In genomic region chr12:6927999-6928702, GRCh38 we compare ENCODE assay signal across 9 cellular contexts. TPM values are rescaled to one million over a fixed set of nuclear protein-coding genes. Genes with fewer than 3 reads are reported as not detected.
DNase-seq lines count a peak whose midpoint lies in the region; ATAC-seq, FAIRE-seq and TF ChIP-seq lines count a peak whose summit lies in the region.
"Had no signal": no experiment of that assay in that cellular context is flagged by ENCODE, and none has a peak within 500 bp of the region (broad histone marks: within the 10 kb centered on the region; RNA-seq: fewer than 3 reads in every experiment).

No MANE protein-coding gene starts in this region.

- H3K9ac ChIP-seq in GM12878 (ENCODE audit: control insufficient read depth, insufficient read depth, low read length): peak overlapping the region; percentile 90

- BruUV-seq in GM12878 (replicated peaks; lab: Mats Ljungman, UMichigan): no TSS peak

- no peaks in the 10 kb centered on the region for H3K27me3 ChIP-seq in GM12878 (replicated peaks in 1 of 2; ENCODE audit: control insufficient read depth in 2 of 2, insufficient read depth in 2 of 2, low read length in 1 of 2)
- H3K27me3 ChIP-seq in layer of hippocampus (ENCODE audit: control insufficient read depth, insufficient read depth, low read length): no peaks in the 10 kb centered on the region
- no peaks in the 10 kb centered on the region for H3K27me3 ChIP-seq in suprapubic skin

- no peak for FAIRE-seq in GM12878 (lab: Jason Lieb, UNC)
- FAIRE-seq: endometrium had no signal

- ATAC-seq in GM12878: 0 out of 3 replicates have a peak, but pooled peaks have one; percentile 2

- TF ChIP-seq EP300 in GM12878 (IDR thresholded peaks at IDR 0.05; ENCODE audit: borderline replicate concordance in 1 of 2, control insufficient read depth in 1 of 2, low read depth in 2 of 2, low read length in 2 of 2) (no peak), suprapubic skin (IDR thresholded peaks at IDR 0.05) (no peak)

- DNase-seq in activated naive CD4-positive, alpha-beta T cell treated with Interleukin-2 at 50 U/mL for 16 hours: no peak
- DNase-seq in GM12878 (ENCODE audit: low read depth, low spot score) (no peak), suprapubic skin (ENCODE audit: low spot score in 2 of 2) (no peak), SKM-1 (lab: John Stamatoyannopoulos, UW; ENCODE audit: unreplicated experiment) (no peak), putamen (ENCODE audit: low spot score) (no peak)
- no peak for DNase-seq in stimulated activated CD4-positive, alpha-beta T cell treated with anti-CD3 and anti-CD28 coated beads, Interleukin-15, amount 100 ng/mL, for 24 hours

- in situ Hi-C loops in GM12878 (cut with MboI): no loop called here

- H3K79me2 ChIP-seq in GM12878 (ENCODE audit: control insufficient read depth, insufficient read depth, low read length): peaks cover 41% of the 10 kb centered on the region

- no peaks in the 10 kb centered on the region for H3K36me3 Mint-ChIP-seq in activated naive CD4-positive, alpha-beta T cell treated with anti-CD3 and anti-CD28 coated beads, Interleukin-2, amount 50 U/mL, for 24 hours

- no peaks in the 10 kb centered on the region for H3K27me3 Mint-ChIP-seq in activated naive CD4-positive, alpha-beta T cell treated with anti-CD3 and anti-CD28 coated beads, Interleukin-2, amount 50 U/mL, for 24 hours

- intact Hi-C loops in GM12878 (cut with micrococcal nuclease; ENCODE audit: unreplicated experiment): no loop called here

- WGBS in GM12878 (ENCODE audit: insufficient coverage, insufficient replicate concordance, low lambda C conversion rate, missing lambda C conversion rate): 0% methylated on average over 3 of the region's 84 CpGs
- whole genome bisulfite sequencing in suprapubic skin: 0% methylated on average over 16 of the region's 84 CpGs

- CTCF ChIA-PET in GM12878 (lab: Yijun Ruan, JAX): interaction anchor here (1.0 to 2.2 kb wide), 6 partner anchors 10 to 184 kb away, joined by 3 to 9 read pairs (median 4); partner anchors contain the start of genes C12orf57, C1RL and RNU7-1

- H3K9me3 ChIP-seq in GM12878 (replicated peaks; ENCODE audit: control insufficient read depth, insufficient read depth, low read length) (no peaks in the 10 kb centered on the region), suprapubic skin (no peaks in the 10 kb centered on the region)

- H2AFZ ChIP-seq in GM12878 (ENCODE audit: control insufficient read depth, low read depth, low read length): no peak overlapping the region

- RAD21 ChIA-PET in GM12878 (lab: Charles Lee; ENCODE audit: unreplicated experiment): interaction anchor here (1.2 to 1.5 kb wide), 4 partner anchors 16 to 90 kb away, joined by 3 to 5 read pairs (median 5); partner anchors contain the start of genes C12orf57, CDCA3, LPCAT3 and RNU7-1

- SMC1A ChIA-PET in GM12878 (lab: Charles Lee; ENCODE audit: uncharacterized antibody, unreplicated experiment): interaction anchor here (1.3 to 1.8 kb wide), 2 partner anchors 10 to 15 kb away, joined by 4 to 5 read pairs; partner anchors contain the start of genes C12orf57 and RNU7-1

- peaks cover 31% of the 10 kb centered on the region for H3K4me1 ChIP-seq in GM12878 (ENCODE audit: control insufficient read depth, insufficient read depth, low read length)
- peaks cover 66% of the 10 kb centered on the region for H3K4me1 ChIP-seq in suprapubic skin

- peak overlapping the region; percentile 98 for H3K27ac Mint-ChIP-seq in activated naive CD4-positive, alpha-beta T cell treated with anti-CD3 and anti-CD28 coated beads, Interleukin-2, amount 50 U/mL, for 24 hours

- POLR2A ChIA-PET in GM12878 (lab: Charles Lee): interaction anchor here (0.6 to 4.8 kb wide), 5 partner anchors 9 to 90 kb away, joined by 3 to 28 read pairs (median 4); partner anchors contain the start of gene LPCAT3

- TF ChIP-seq POLR2A in GM12878 (IDR thresholded peaks at IDR 0.05; ENCODE audit: low read depth, low read length) (peak; percentile 51), suprapubic skin (IDR thresholded peaks at IDR 0.05) (no peak)

- peak overlapping the region; percentile 95 for H3K4me3 ChIP-seq in GM12878
- peak overlapping the region; percentile 91 for H3K4me3 ChIP-seq in suprapubic skin

- H3K27ac ChIP-seq in GM12878 (ENCODE audit: control insufficient read depth, insufficient read depth) (peak overlapping the region; percentile 75), layer of hippocampus (ENCODE audit: low read depth, low read length) (peak overlapping the region; percentile 88), suprapubic skin (peak overlapping the region; percentile 99)

- no peaks in the 10 kb centered on the region for H4K20me1 ChIP-seq in GM12878 (ENCODE audit: control insufficient read depth, insufficient read depth)

- H3K36me3 ChIP-seq in GM12878 (ENCODE audit: control insufficient read depth in 2 of 2, insufficient read depth in 2 of 2, low read length in 1 of 2) (peaks cover 0 to 3% of the 10 kb centered on the region in 2 experiments; a peak in 1 of 4 replicates), suprapubic skin (no peaks in the 10 kb centered on the region)

- no peak for TF ChIP-seq RAD21 in GM12878 (IDR thresholded peaks at IDR 0.05; ENCODE audit: insufficient read depth, low read depth, low read length)

- H3K9me3 Mint-ChIP-seq in activated naive CD4-positive, alpha-beta T cell treated with anti-CD3 and anti-CD28 coated beads, Interleukin-2, amount 50 U/mL, for 24 hours: no peaks in the 10 kb centered on the region

- TF ChIP-seq CTCF in GM12878 (IDR thresholded peaks at IDR 0.05 in 2 of 3, conservative IDR thresholded peaks at IDR 0.05 in 1 of 3; ENCODE audit: control insufficient read depth in 2 of 3, extremely low read depth in 1 of 3, insufficient read depth in 1 of 3, low read depth in 3 of 3, low read length in 3 of 3) (no peak), suprapubic skin (IDR thresholded peaks at IDR 0.05) (no peak)

- H3K4me2 ChIP-seq in GM12878 (ENCODE audit: control insufficient read depth, insufficient read depth): peak overlapping the region; percentile 95

- peaks cover 56% of the 10 kb centered on the region for H3K4me1 Mint-ChIP-seq in activated naive CD4-positive, alpha-beta T cell treated with anti-CD3 and anti-CD28 coated beads, Interleukin-2, amount 50 U/mL, for 24 hours

- peak overlapping the region; percentile 93 for H3K4me3 Mint-ChIP-seq in activated naive CD4-positive, alpha-beta T cell treated with anti-CD3 and anti-CD28 coated beads, Interleukin-2, amount 50 U/mL, for 24 hours

RNA-seq across cellular contexts. Expression of gene ATN1, which starts 0.4 kb away (rescaled TPM):
- 26.1 and 27.4 TPM in 2 replicates for total RNA-seq in GM12878 (2013; cell fraction: nucleolus; rRNA removed)
- total RNA-seq in GM12878 (2014; rRNA removed) (2.6 and 3.3 TPM in 2 replicates), GM12878 (2014; rRNA removed; fragmentation: Illumina TruSeq; extraction: Trizol) (2.0 and 2.6 TPM in 2 replicates), GM12878 (2021) (38.0 and 44.5 TPM in 2 replicates), suprapubic skin (100 to 1,000 TPM in 1 of 4 donors, 10 to 100 TPM in 3; 58.4 to 137 (median 67.7) TPM)
- 10.7 TPM for polyA plus RNA-seq in GM12878 (2011; ENCODE audit: low read depth)
- polyA plus RNA-seq in GM12878 (2011; rRNA removed) (1.4 and 3.9 TPM in 2 replicates), GM12878 (2014; fragmentation: Illumina TruSeq; extraction: Trizol) (5.8 and 15.4 TPM in 2 replicates), GM12878 (2014; fragmentation: Nextera tagmentation; extraction: Ambion mirVana) (under 1 TPM; 0.08 to 0.15 TPM), GM12878 (2014; rRNA removed) (19.7 and 28.8 TPM in 2 replicates), GM12878 (2016; fragmentation: Nextera tagmentation; extraction: Ambion mirVana) (1 to 10 TPM; 6.1 to 6.2 TPM)
- polyA plus RNA-seq in GM12878 (2011; cell fraction: cytosol; rRNA removed): 4.6 and 4.8 TPM in 2 replicates
- 53.3 and 76.2 TPM in 2 replicates for polyA plus RNA-seq in GM12878 (2011; cell fraction: nucleus; rRNA removed)
- 30.2 and 35.7 TPM in 2 replicates for polyA plus RNA-seq in GM12878 (2012)
- polyA minus RNA-seq in GM12878 (2011; rRNA and poly(A)+ RNA removed): 3.0 and 6.6 TPM in 2 replicates
- polyA minus RNA-seq in GM12878 (2011; cell fraction: cytosol; rRNA and poly(A)+ RNA removed): 9.7 and 12.0 TPM in 2 replicates
- 8.9 and 19.5 TPM in 2 replicates for polyA minus RNA-seq in GM12878 (2011; cell fraction: nucleus; rRNA and poly(A)+ RNA removed)

RNA-seq across cellular contexts. Expression of gene ENO2, which starts 13.8 kb away (rescaled TPM):
- 124 and 142 TPM in 2 replicates for total RNA-seq in GM12878 (2013; cell fraction: nucleolus; rRNA removed)
- 24.8 and 28.0 TPM in 2 replicates for total RNA-seq in GM12878 (2014; rRNA removed)
- 25.3 and 25.8 TPM in 2 replicates for total RNA-seq in GM12878 (2014; rRNA removed; fragmentation: Illumina TruSeq; extraction: Trizol)
- 65.4 and 65.5 TPM in 2 replicates for total RNA-seq in GM12878 (2021)
- 159 TPM for polyA plus RNA-seq in GM12878 (2011; ENCODE audit: low read depth)
- polyA plus RNA-seq in GM12878 (2011; rRNA removed): 159 and 196 TPM in 2 replicates
- 187 and 271 TPM in 2 replicates for polyA plus RNA-seq in GM12878 (2011; cell fraction: cytosol; rRNA removed)
- 494 and 720 TPM in 2 replicates for polyA plus RNA-seq in GM12878 (2011; cell fraction: nucleus; rRNA removed)
- 181 and 207 TPM in 2 replicates for polyA plus RNA-seq in GM12878 (2012)
- 59.1 and 61.1 TPM in 2 replicates for polyA plus RNA-seq in GM12878 (2014; fragmentation: Illumina TruSeq; extraction: Trizol)
- 10 to 100 TPM; 37.3 to 42.1 TPM for polyA plus RNA-seq in GM12878 (2014; fragmentation: Nextera tagmentation; extraction: Ambion mirVana)
- polyA plus RNA-seq in GM12878 (2014; rRNA removed): 61.3 and 68.1 TPM in 2 replicates
- 10 to 100 TPM; 39.8 to 44.1 TPM for polyA plus RNA-seq in GM12878 (2016; fragmentation: Nextera tagmentation; extraction: Ambion mirVana)
- 91.5 and 121 TPM in 2 replicates for polyA minus RNA-seq in GM12878 (2011; rRNA and poly(A)+ RNA removed)
- polyA minus RNA-seq in GM12878 (2011; cell fraction: cytosol; rRNA and poly(A)+ RNA removed): 31.0 and 39.8 TPM in 2 replicates
- 60.9 and 69.0 TPM in 2 replicates for polyA minus RNA-seq in GM12878 (2011; cell fraction: nucleus; rRNA and poly(A)+ RNA removed)
- total RNA-seq in suprapubic skin: 10 to 100 TPM in 1 of 4 donors, 1 to 10 TPM in 3; 1.3 to 15.4 (median 6.9) TPM

RNA-seq across cellular contexts. Expression of gene RNU7-1, which starts 15.5 kb away (rescaled TPM):
- total RNA-seq in GM12878 (2013; cell fraction: nucleolus; rRNA removed): not detected in 2 replicates
- not detected in 2 replicates for total RNA-seq in GM12878 (2014; rRNA removed)
- not detected in 2 replicates for total RNA-seq in GM12878 (2014; rRNA removed; fragmentation: Illumina TruSeq; extraction: Trizol)
- not detected in 2 replicates for total RNA-seq in GM12878 (2021)
- not detected for polyA plus RNA-seq in GM12878 (2011; ENCODE audit: low read depth)
- polyA plus RNA-seq in GM12878 (2011; rRNA removed): not detected in 2 replicates
- polyA plus RNA-seq in GM12878 (2011; cell fraction: cytosol; rRNA removed): not detected in 2 replicates
- not detected in 2 replicates for polyA plus RNA-seq in GM12878 (2011; cell fraction: nucleus; rRNA removed)
- polyA plus RNA-seq in GM12878 (2012): not detected in 2 replicates
- not detected in 2 replicates for polyA plus RNA-seq in GM12878 (2014; fragmentation: Illumina TruSeq; extraction: Trizol)
- polyA plus RNA-seq in GM12878 (2014; fragmentation: Nextera tagmentation; extraction: Ambion mirVana): not detected
- not detected in 2 replicates for polyA plus RNA-seq in GM12878 (2014; rRNA removed)
- not detected for polyA plus RNA-seq in GM12878 (2016; fragmentation: Nextera tagmentation; extraction: Ambion mirVana)
- polyA minus RNA-seq in GM12878 (2011; rRNA and poly(A)+ RNA removed): not detected in 2 replicates
- polyA minus RNA-seq in GM12878 (2011; cell fraction: cytosol; rRNA and poly(A)+ RNA removed): not detected in 2 replicates
- polyA minus RNA-seq in GM12878 (2011; cell fraction: nucleus; rRNA and poly(A)+ RNA removed): not detected in 2 replicates
- not detected for total RNA-seq in suprapubic skin

RNA-seq across cellular contexts. Expression of gene C12orf57, which starts 15.7 kb away (rescaled TPM):
- total RNA-seq in GM12878 (2013; cell fraction: nucleolus; rRNA removed): 34.9 and 36.3 TPM in 2 replicates
- 223 and 231 TPM in 2 replicates for total RNA-seq in GM12878 (2014; rRNA removed)
- total RNA-seq in GM12878 (2014; rRNA removed; fragmentation: Illumina TruSeq; extraction: Trizol): 109 and 124 TPM in 2 replicates
- total RNA-seq in GM12878 (2021): 192 and 194 TPM in 2 replicates
- polyA plus RNA-seq in GM12878 (2011; ENCODE audit: low read depth): 177 TPM
- 183 and 331 TPM in 2 replicates for polyA plus RNA-seq in GM12878 (2011; rRNA removed)
- 632 and 839 TPM in 2 replicates for polyA plus RNA-seq in GM12878 (2011; cell fraction: cytosol; rRNA removed)
- polyA plus RNA-seq in GM12878 (2011; cell fraction: nucleus; rRNA removed): 336 and 343 TPM in 2 replicates
- polyA plus RNA-seq in GM12878 (2012): 433 and 438 TPM in 2 replicates
- polyA plus RNA-seq in GM12878 (2014; fragmentation: Illumina TruSeq; extraction: Trizol): 8.0 and 64.5 TPM in 2 replicates
- polyA plus RNA-seq in GM12878 (2014; fragmentation: Nextera tagmentation; extraction: Ambion mirVana): 100 to 1,000 TPM; 138 to 170 TPM
- 373 and 377 TPM in 2 replicates for polyA plus RNA-seq in GM12878 (2014; rRNA removed)
- 100 to 1,000 TPM; 274 to 291 TPM for polyA plus RNA-seq in GM12878 (2016; fragmentation: Nextera tagmentation; extraction: Ambion mirVana)
- polyA minus RNA-seq in GM12878 (2011; rRNA and poly(A)+ RNA removed): 89.4 and 141 TPM in 2 replicates
- 46.1 and 52.9 TPM in 2 replicates for polyA minus RNA-seq in GM12878 (2011; cell fraction: cytosol; rRNA and poly(A)+ RNA removed)
- 71.7 and 114 TPM in 2 replicates for polyA minus RNA-seq in GM12878 (2011; cell fraction: nucleus; rRNA and poly(A)+ RNA removed)
- total RNA-seq in suprapubic skin: 100 to 1,000 TPM; 251 to 495 (median 436) TPM

RNA-seq across cellular contexts. Expression of gene PTPN6, which starts 23.0 kb away (rescaled TPM):
- 158 and 159 TPM in 2 replicates for total RNA-seq in GM12878 (2013; cell fraction: nucleolus; rRNA removed)
- total RNA-seq in GM12878 (2014; rRNA removed) (346 and 376 TPM in 2 replicates), GM12878 (2014; rRNA removed; fragmentation: Illumina TruSeq; extraction: Trizol) (214 and 235 TPM in 2 replicates), GM12878 (2021) (443 and 457 TPM in 2 replicates), suprapubic skin (10 to 100 TPM; 18.5 to 59.1 (median 39.4) TPM)
- polyA plus RNA-seq in GM12878 (2011; ENCODE audit: low read depth): 315 TPM
- polyA plus RNA-seq in GM12878 (2011; rRNA removed) (208 and 364 TPM in 2 replicates), GM12878 (2014; fragmentation: Illumina TruSeq; extraction: Trizol) (265 and 453 TPM in 2 replicates), GM12878 (2014; fragmentation: Nextera tagmentation; extraction: Ambion mirVana) (100 to 1,000 TPM; 229 to 413 TPM), GM12878 (2014; rRNA removed) (397 and 409 TPM in 2 replicates), GM12878 (2016; fragmentation: Nextera tagmentation; extraction: Ambion mirVana) (100 to 1,000 TPM; 325 to 364 TPM)
- polyA plus RNA-seq in GM12878 (2011; cell fraction: cytosol; rRNA removed): 393 and 481 TPM in 2 replicates
- 567 and 675 TPM in 2 replicates for polyA plus RNA-seq in GM12878 (2011; cell fraction: nucleus; rRNA removed)
- 374 and 383 TPM in 2 replicates for polyA plus RNA-seq in GM12878 (2012)
- polyA minus RNA-seq in GM12878 (2011; rRNA and poly(A)+ RNA removed): 268 and 357 TPM in 2 replicates
- polyA minus RNA-seq in GM12878 (2011; cell fraction: cytosol; rRNA and poly(A)+ RNA removed): 137 and 144 TPM in 2 replicates
- 127 and 185 TPM in 2 replicates for polyA minus RNA-seq in GM12878 (2011; cell fraction: nucleus; rRNA and poly(A)+ RNA removed)
